Comparison of ENCODE assay signal across 10 cellular contexts in genomic region chr7:17134786-17135185, GRCh38.
DNase-seq lines count a peak whose midpoint lies in the region; ATAC-seq and TF ChIP-seq lines count a peak whose summit lies in the region.
"Had no signal": no experiment of that assay in that cellular context is flagged by ENCODE, and none has a peak within 500 bp of the region (broad histone marks: within the 10 kb centered on the region; RNA-seq: fewer than 3 reads in every experiment).

No MANE protein-coding gene starts in this region.

- H3K27ac ChIP-seq in foreskin keratinocyte (no peak overlapping the region), smooth muscle cell (ENCODE audit: low read depth) (no peak overlapping the region)
- H3K27ac ChIP-seq: ascending aorta had no signal

- H3K9ac ChIP-seq in smooth muscle cell (ENCODE audit: low read depth), result no peak overlapping the region

- H3K79me2 ChIP-seq in smooth muscle cell (ENCODE audit: low read depth), result no peaks in the 10 kb centered on the region

- no peaks in the 10 kb centered on the region for H3K36me3 ChIP-seq in smooth muscle cell (ENCODE audit: low read depth)
- H3K36me3 ChIP-seq: ascending aorta had no signal

- H3K4me1 ChIP-seq in foreskin keratinocyte (peaks cover 2% of the 10 kb centered on the region), smooth muscle cell (ENCODE audit: low read depth) (peaks cover 12% of the 10 kb centered on the region)
- H3K4me1 ChIP-seq: ascending aorta had no signal

- 100% methylated on average over 1 of the region's 1 CpG for WGBS in smooth muscle cell (ENCODE audit: low lambda C conversion rate)

- H3K27me3 ChIP-seq in foreskin keratinocyte (no peaks in the 10 kb centered on the region), smooth muscle cell (ENCODE audit: low read depth) (no peaks in the 10 kb centered on the region)
- H3K27me3 ChIP-seq: ascending aorta had no signal

- DNase-seq in CD1c-positive myeloid dendritic cell (ENCODE audit: extremely low spot score), result peak; percentile 14
- no peak for DNase-seq in foreskin keratinocyte
- no peak for DNase-seq in EL
- no peak for DNase-seq in cerebellar cortex (ENCODE audit: low spot score)
- no peak for DNase-seq in smooth muscle cell (lab: John Stamatoyannopoulos, UW; ENCODE audit: unreplicated experiment)
- DNase-seq: T-helper 9 cell had no signal

- H3K9me3 ChIP-seq in smooth muscle cell (replicated peaks; ENCODE audit: low read depth), result no peaks in the 10 kb centered on the region
- H3K9me3 ChIP-seq: ascending aorta had no signal

- H4K20me1 ChIP-seq in smooth muscle cell (ENCODE audit: low read depth), result no peaks in the 10 kb centered on the region

- no peak overlapping the region for H3K4me3 ChIP-seq in smooth muscle cell
- H3K4me3 ChIP-seq: ascending aorta had no signal

- no peak for TF ChIP-seq CTCF in foreskin keratinocyte (conservative IDR thresholded peaks at IDR 0.05)
- TF ChIP-seq CTCF in smooth muscle cell (IDR thresholded peaks at IDR 0.05; ENCODE audit: borderline replicate concordance, insufficient read depth, poor library complexity, severe bottlenecking), result no peak

- ATAC-seq in GM18867 (IDR thresholded peaks at IDR 0.05; ENCODE audit: unreplicated experiment) (peak; percentile 94), GM21786 (IDR thresholded peaks at IDR 0.05; ENCODE audit: unreplicated experiment) (peak; percentile 88), HG03354 (IDR thresholded peaks at IDR 0.05; ENCODE audit: poor library complexity, severe bottlenecking, unreplicated experiment) (peak; percentile 81), foreskin keratinocyte (no peak)

- no peak overlapping the region for H3K4me2 ChIP-seq in smooth muscle cell

- no peak overlapping the region for H2AFZ ChIP-seq in smooth muscle cell (ENCODE audit: low read depth)

- no peaks in the 10 kb centered on the region for H3F3A ChIP-seq in smooth muscle cell (ENCODE audit: low read depth)
